In the genomic region with DNA sequence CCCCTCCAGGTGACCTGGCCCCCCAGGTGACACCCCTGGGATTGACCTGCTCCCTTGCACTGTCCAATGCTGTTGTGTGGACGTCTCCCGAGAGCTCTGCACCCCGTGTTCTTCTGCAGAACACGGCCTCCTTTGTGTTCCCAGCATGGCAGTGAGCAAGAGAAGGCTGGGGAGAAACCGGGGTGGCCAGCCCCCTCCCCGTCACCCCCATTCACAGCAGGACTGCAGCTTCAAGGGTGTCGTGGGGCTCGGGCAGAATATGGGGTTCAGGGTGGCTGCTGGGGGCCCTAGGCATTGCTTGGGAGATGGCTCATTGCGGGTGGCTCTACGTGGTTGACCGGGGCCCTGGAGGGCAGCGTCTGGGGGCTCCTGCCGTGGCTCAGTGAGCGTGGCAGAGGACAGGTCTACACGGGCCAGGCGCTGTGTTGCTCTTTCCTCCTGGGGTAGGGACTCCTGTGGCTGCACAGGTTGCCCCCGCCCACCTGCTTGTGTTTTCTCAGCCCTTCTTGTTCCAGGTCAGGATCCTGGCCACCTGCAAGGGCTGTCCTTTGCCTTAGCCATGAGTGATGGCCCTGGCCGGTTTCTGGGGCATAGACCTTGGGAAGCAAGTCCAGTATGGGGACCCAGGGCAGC, we compare ENCODE assay signal across 21 cellular contexts. TPM values are rescaled to one million over a fixed set of nuclear protein-coding genes. Genes with fewer than 3 reads are reported as not detected.
A peak's percentile ranks its signal among the peaks of the same experiment; 100 is the strongest.
DNase-seq lines count a peak whose midpoint lies in the region; ATAC-seq and TF ChIP-seq lines count a peak whose summit lies in the region.
"Had no signal": no experiment of that assay in that cellular context is flagged by ENCODE, and none has a peak within 500 bp of the region (broad histone marks: within the 10 kb centered on the region; RNA-seq: fewer than 3 reads in every experiment).

No MANE protein-coding gene starts in this region.

- H3K36me3 Mint-ChIP-seq in glutamatergic neuron (ENCODE audit: unreplicated experiment) = peaks cover 5% of the 10 kb centered on the region
- H3K36me3 Mint-ChIP-seq in chondrocyte (ENCODE audit: low read depth) = peaks cover 7% of the 10 kb centered on the region

- H3K4me1 Mint-ChIP-seq in glutamatergic neuron (ENCODE audit: low read depth, unreplicated experiment) = peaks cover 66% of the 10 kb centered on the region
- H3K4me1 Mint-ChIP-seq in chondrocyte (ENCODE audit: low read depth) = peaks cover 4% of the 10 kb centered on the region

- H3K4me1 ChIP-seq in cardiac muscle cell (ENCODE audit: low read depth) = peaks cover 43% of the 10 kb centered on the region
- H3K4me1 ChIP-seq in PC-9 (replicated peaks; ENCODE audit: insufficient read depth) = peaks cover 16% of the 10 kb centered on the region

- H3K4me3 ChIP-seq in cardiac muscle cell (no peak overlapping the region), SK-N-MC (peak overlapping the region; percentile 69; the same call in 1 of the 2 replicates), PC-9 (no peak overlapping the region)
- H3K4me3 ChIP-seq: left lung, smooth muscle cell, transverse colon had no signal

- H3K27ac Mint-ChIP-seq in glutamatergic neuron (ENCODE audit: unreplicated experiment) (peak overlapping the region; percentile 93), chondrocyte (ENCODE audit: unreplicated experiment) (no peak overlapping the region)
- H3K27ac Mint-ChIP-seq: activated CD4-positive, alpha-beta T cell treated with anti-CD3 and anti-CD28 coated beads, Interleukin-2, amount 10 ng/mL, durations not matched to agents 7 days and 5 days; activated naive CD8-positive, alpha-beta T cell treated with anti-CD3 and anti-CD28 coated beads, Interleukin-2, amount 50 U/mL, for 24 hours had no signal

- H3K4me3 Mint-ChIP-seq in glutamatergic neuron (ENCODE audit: unreplicated experiment) (peak overlapping the region; percentile 76), chondrocyte (ENCODE audit: unreplicated experiment) (no peak overlapping the region)
- H3K4me3 Mint-ChIP-seq: activated CD4-positive, alpha-beta T cell treated with anti-CD3 and anti-CD28 coated beads, Interleukin-2, amount 10 ng/mL, durations not matched to agents 7 days and 5 days; activated naive CD8-positive, alpha-beta T cell treated with anti-CD3 and anti-CD28 coated beads, Interleukin-2, amount 50 U/mL, for 24 hours had no signal

- H2AFZ ChIP-seq in PC-9 = no peak overlapping the region

- intact Hi-C loops in Right ventricle myocardium inferior (cut with DNase I) (no loop called here), PC-9 (cut with micrococcal nuclease; ENCODE audit: unreplicated experiment) (no loop called here)

- H3K27me3 ChIP-seq in cardiac muscle cell (no peaks in the 10 kb centered on the region), PC-9 (ENCODE audit: insufficient read depth, low read depth) (no peaks in the 10 kb centered on the region)
- H3K27me3 ChIP-seq: BE2C, heart right ventricle, left lung, transverse colon had no signal

- peaks cover 39% of the 10 kb centered on the region for H3K27me3 Mint-ChIP-seq in glutamatergic neuron (ENCODE audit: unreplicated experiment)
- no peaks in the 10 kb centered on the region for H3K27me3 Mint-ChIP-seq in chondrocyte (ENCODE audit: low read depth)
- H3K27me3 Mint-ChIP-seq: activated CD4-positive, alpha-beta T cell treated with anti-CD3 and anti-CD28 coated beads, Interleukin-2, amount 10 ng/mL, durations not matched to agents 7 days and 5 days; activated naive CD8-positive, alpha-beta T cell treated with anti-CD3 and anti-CD28 coated beads, Interleukin-2, amount 50 U/mL, for 24 hours had no signal

- H3K36me3 ChIP-seq in cardiac muscle cell (no peaks in the 10 kb centered on the region), SK-N-MC (ENCODE audit: insufficient read depth, low read length) (no peaks in the 10 kb centered on the region), PC-9 (ENCODE audit: low read depth) (peaks cover 6% of the 10 kb centered on the region)
- H3K36me3 ChIP-seq: transverse colon had no signal

- H3K27ac ChIP-seq in cardiac muscle cell (peak overlapping the region; percentile 97), SK-N-MC (peak overlapping the region; percentile 90), PC-9 (no peak overlapping the region)
- H3K27ac ChIP-seq: left lung, transverse colon had no signal

- no peak for TF ChIP-seq CTCF in cardiac muscle cell (IDR thresholded peaks at IDR 0.05; ENCODE audit: low read depth, low read length)
- no peak for TF ChIP-seq CTCF in glutamatergic neuron (IDR thresholded peaks at IDR 0.05; ENCODE audit: partially characterized antibody, unreplicated experiment)
- no peak for TF ChIP-seq CTCF in chondrocyte (IDR thresholded peaks at IDR 0.05)
- TF ChIP-seq CTCF in PC-9 (conservative IDR thresholded peaks at IDR 0.05) = no peak

- H4K20me1 ChIP-seq in PC-9 (ENCODE audit: insufficient read depth) = peaks cover 96% of the 10 kb centered on the region

- H3K9me3 ChIP-seq in cardiac muscle cell (ENCODE audit: low read depth) = no peaks in the 10 kb centered on the region
- no peaks in the 10 kb centered on the region for H3K9me3 ChIP-seq in SK-N-MC (ENCODE audit: low read depth, low read length)
- H3K9me3 ChIP-seq in PC-9 (ENCODE audit: insufficient read depth, low read depth) = peaks cover 12% of the 10 kb centered on the region
- H3K9me3 ChIP-seq: transverse colon had no signal

- peaks cover 12% of the 10 kb centered on the region; the same call in 1 of the 2 replicates for H3F3A ChIP-seq in PC-9 (ENCODE audit: insufficient read depth, low read depth)

- no peak for ATAC-seq in Right ventricle myocardium inferior
- ATAC-seq: activated naive CD8-positive, alpha-beta T cell treated with anti-CD3 and anti-CD28 coated beads, Interleukin-2, amount 50 U/mL, for 24 hours had no signal

- CTCF ChIA-PET in PC-9 (lab: Charles Lee) = no interaction called here

- POLR2A ChIA-PET in PC-9 (lab: Charles Lee; ENCODE audit: unreplicated experiment) = no interaction called here

- no peaks in the 10 kb centered on the region for H3K9me2 ChIP-seq in PC-9 (ENCODE audit: insufficient read depth)

- H3K9me3 Mint-ChIP-seq in glutamatergic neuron (ENCODE audit: unreplicated experiment) (peaks cover 64% of the 10 kb centered on the region), chondrocyte (ENCODE audit: low read depth) (peaks cover 8% of the 10 kb centered on the region)

- peaks cover 97% of the 10 kb centered on the region for H3K79me2 ChIP-seq in PC-9 (ENCODE audit: low read depth)

- DNase-seq in cardiac muscle cell (ENCODE audit: low read depth in 1 of 2, low spot score in 1 of 2) (no peak), Right ventricle myocardium inferior (ENCODE audit: missing footprints) (no peak), SK-N-MC (ENCODE audit: low read depth, low spot score) (no peak), glutamatergic neuron (no peak), retina (peak; percentile 51), chondrocyte (ENCODE audit: low spot score) (no peak), nucleus accumbens (lab: John Stamatoyannopoulos, UW) (no peak), PC-9 (no peak)
- DNase-seq: ACHN; activated CD4-positive, alpha-beta T cell treated with anti-CD3 and anti-CD28 coated beads, Interleukin-2, amount 10 ng/mL, durations not matched to agents 7 days and 5 days; activated naive CD8-positive, alpha-beta T cell treated with anti-CD3 and anti-CD28 coated beads, Interleukin-2, amount 50 U/mL, for 24 hours; activated T-cell treated with anti-CD3 and anti-CD28 coated beads, Interleukin-2, amount 50 U/mL, for 48 hours; DMS53; effector CD8-positive, alpha-beta T cell; GOT3; heart right ventricle; left lung; stimulated activated CD4-positive, alpha-beta T cell treated with anti-CD3 and anti-CD28 coated beads, Interleukin-2, amount 100 ng/mL, for 24 hours; transverse colon had no signal

- H3K9ac ChIP-seq in SK-N-MC (ENCODE audit: insufficient read length) = no peak overlapping the region

- BruUV-seq in PC-9 (replicated peaks; lab: Mats Ljungman, UMichigan) = no TSS peak

- no peak overlapping the region for H3K4me2 ChIP-seq in PC-9

RNA-seq across cellular contexts. Expression of a gene that starts 12.5 kb away (rescaled TPM):
- total RNA-seq in cardiac muscle cell = 89.4 and 174 TPM in 2 replicates
- 48.8 and 64.9 TPM in 2 replicates for polyA plus RNA-seq in cardiac muscle cell
- total RNA-seq in Right ventricle myocardium inferior = 28.9 TPM
- 473 TPM for total RNA-seq in glutamatergic neuron (ENCODE audit: unreplicated experiment)
- total RNA-seq in chondrocyte = 22.6 to 37.1 TPM (median 24.0 TPM) in 3 replicates
- 60.0 and 83.5 TPM in 2 replicates for total RNA-seq in PC-9 (2021)
